16 cellular contexts compared by ENCODE assay signal in the genomic region with DNA sequence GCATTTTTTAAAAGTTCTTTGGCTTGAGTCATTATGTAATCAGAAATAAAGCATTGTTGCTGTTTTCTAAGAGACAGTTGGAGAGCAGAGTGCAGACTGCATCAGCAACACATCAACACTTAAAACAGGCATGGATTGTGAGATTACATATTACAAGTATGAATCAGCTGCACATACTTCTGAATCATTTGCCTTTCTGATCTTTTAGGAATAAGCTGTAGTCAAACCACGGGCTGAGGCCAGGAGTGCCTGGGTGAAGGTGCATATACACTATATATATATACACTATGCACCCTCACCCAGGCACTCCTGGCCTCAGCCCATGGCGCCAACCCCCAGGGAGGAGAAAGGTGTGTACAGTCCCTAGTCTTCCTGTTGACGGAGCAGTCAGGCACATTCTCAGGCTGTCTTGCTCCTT. TPM values are rescaled to one million over a fixed set of nuclear protein-coding genes. Genes with fewer than 3 reads are reported as not detected.
DNase-seq lines count a peak whose midpoint lies in the region; ATAC-seq, FAIRE-seq and TF ChIP-seq lines count a peak whose summit lies in the region.
"Had no signal": no experiment of that assay in that cellular context is flagged by ENCODE, and none has a peak within 500 bp of the region (broad histone marks: within the 10 kb centered on the region; RNA-seq: fewer than 3 reads in every experiment).

No MANE protein-coding gene starts in this region.

- H3K4me3 ChIP-seq in astrocyte (ENCODE audit: insufficient read depth, low read depth, low read length), result no peak overlapping the region
- H3K4me3 ChIP-seq: mucosa of descending colon had no signal

- CTCF ChIA-PET in HEK293T (lab: Yijun Ruan, JAX), result no interaction called here

- in situ Hi-C loops in ACHN (cut with HindIII; ENCODE audit: low pct_ligation_motif_present, low pct_unique_long_range_greater_than_20kb, low sequenced_read_pairs), result no loop called here

- ATAC-seq in omental fat pad (ENCODE audit: low FRiP score), result no peak
- ATAC-seq: effector memory CD8-positive, alpha-beta T cell; mucosa of descending colon had no signal

- peak; percentile 20 for DNase-seq in AG09319 (ENCODE audit: extremely low read depth, low read depth)
- DNase-seq in HPDE6-E6E7 (ENCODE audit: extremely low spot score), result peak; percentile 3
- DNase-seq in astrocyte (ENCODE audit: low read depth), result peak; percentile 27
- DNase-seq in kidney glomerular epithelial cell (lab: John Stamatoyannopoulos, UW), result peak; percentile 6
- DNase-seq in omental fat pad (ENCODE audit: low spot score), result no peak
- no peak for DNase-seq in dermis blood vessel endothelial cell
- no peak for DNase-seq in ACHN
- DNase-seq in HEK293T (ENCODE audit: extremely low spot score), result no peak
- DNase-seq: activated gamma-delta T cell; DMS53; effector memory CD8-positive, alpha-beta T cell; mucosa of descending colon; NCI-H1092; NCI-H2171 had no signal

- FAIRE-seq in astrocyte (lab: Jason Lieb, UNC), result no peak

- H3K27me3 ChIP-seq in astrocyte (ENCODE audit: insufficient read depth, low read length), result no peaks in the 10 kb centered on the region

- no peak overlapping the region for H3K4me3 Mint-ChIP-seq in astrocyte (ENCODE audit: unreplicated experiment)
- H3K4me3 Mint-ChIP-seq: effector memory CD8-positive, alpha-beta T cell had no signal

- H3K36me3 Mint-ChIP-seq in astrocyte (ENCODE audit: low read depth, unreplicated experiment), result no peaks in the 10 kb centered on the region

- peaks cover 4% of the 10 kb centered on the region for H3K4me1 Mint-ChIP-seq in astrocyte (ENCODE audit: low read depth, unreplicated experiment)

- POLR2A ChIA-PET in HEK293T (lab: Yijun Ruan, JAX), result no interaction called here

- no peaks in the 10 kb centered on the region for H3K36me3 ChIP-seq in astrocyte (ENCODE audit: insufficient read depth, low read length)

- no peak overlapping the region for H3K27ac ChIP-seq in astrocyte (ENCODE audit: low read depth, low read length)

- TF ChIP-seq CTCF in AG09319 (IDR thresholded peaks at IDR 0.05; ENCODE audit: low read depth, low read length) (no peak), astrocyte (IDR thresholded peaks at IDR 0.05; ENCODE audit: insufficient read depth, low read depth, low read length) (no peak), omental fat pad (IDR thresholded peaks at IDR 0.05) (no peak)

- H3K27me3 Mint-ChIP-seq in astrocyte (ENCODE audit: low read depth, unreplicated experiment), result peaks cover 12% of the 10 kb centered on the region

- H4K20me1 ChIP-seq in astrocyte (ENCODE audit: insufficient read depth, low read length), result no peaks in the 10 kb centered on the region

- no peak overlapping the region for H3K4me2 ChIP-seq in astrocyte (ENCODE audit: low read length)

- H3K27ac Mint-ChIP-seq in astrocyte (ENCODE audit: unreplicated experiment), result no peak overlapping the region
- H3K27ac Mint-ChIP-seq: effector memory CD8-positive, alpha-beta T cell had no signal

- no peak overlapping the region for H2AFZ ChIP-seq in astrocyte (ENCODE audit: low read depth, low read length)

- H3K4me1 ChIP-seq in astrocyte (ENCODE audit: insufficient read depth, low read length), result no peaks in the 10 kb centered on the region

- H3K79me2 ChIP-seq in astrocyte (ENCODE audit: insufficient read depth, low read length), result no peaks in the 10 kb centered on the region

- H3K9me3 Mint-ChIP-seq in astrocyte (ENCODE audit: unreplicated experiment), result peaks cover 3% of the 10 kb centered on the region
- H3K9me3 Mint-ChIP-seq: effector memory CD8-positive, alpha-beta T cell had no signal

- H3K9me3 ChIP-seq in astrocyte (ENCODE audit: insufficient read depth, low read depth, low read length), result no peaks in the 10 kb centered on the region
- H3K9me3 ChIP-seq: mucosa of descending colon had no signal

- no peak overlapping the region for H3K9ac ChIP-seq in astrocyte (ENCODE audit: low read length)

TF ChIP-seq in HEK293T, 16 proteins besides CTCF, POLR2A, EP300 and RAD21:
- TF ChIP-seq FOXM1 (IDR thresholded peaks at IDR 0.05; ENCODE audit: borderline replicate concordance), result no peak
- TF ChIP-seq SP1 (IDR thresholded peaks at IDR 0.05), result no peak
- TF ChIP-seq BHLHE40 (IDR thresholded peaks at IDR 0.05; ENCODE audit: borderline replicate concordance), result no peak
- TF ChIP-seq NFRKB (IDR thresholded peaks at IDR 0.05), result no peak
- no peak for TF ChIP-seq L3MBTL2 (conservative IDR thresholded peaks at IDR 0.05)
- TF ChIP-seq ZNF384 (IDR thresholded peaks at IDR 0.05), result no peak
- no peak for TF ChIP-seq FOXK2 (IDR thresholded peaks at IDR 0.05)
- TF ChIP-seq SUZ12 (IDR thresholded peaks at IDR 0.05), result no peak
- TF ChIP-seq HDGF (IDR thresholded peaks at IDR 0.05; ENCODE audit: borderline replicate concordance), result no peak
- TF ChIP-seq FOXA1 (IDR thresholded peaks at IDR 0.05), result no peak
- no peak for TF ChIP-seq LEF1 (IDR thresholded peaks at IDR 0.05; ENCODE audit: borderline replicate concordance)
- TF ChIP-seq CTBP1 (IDR thresholded peaks at IDR 0.05; ENCODE audit: borderline replicate concordance), result no peak
- no peak for TF ChIP-seq TARDBP (IDR thresholded peaks at IDR 0.05)
- no peak for TF ChIP-seq ARNT (IDR thresholded peaks at IDR 0.05)
- TF ChIP-seq, protein P1, sequence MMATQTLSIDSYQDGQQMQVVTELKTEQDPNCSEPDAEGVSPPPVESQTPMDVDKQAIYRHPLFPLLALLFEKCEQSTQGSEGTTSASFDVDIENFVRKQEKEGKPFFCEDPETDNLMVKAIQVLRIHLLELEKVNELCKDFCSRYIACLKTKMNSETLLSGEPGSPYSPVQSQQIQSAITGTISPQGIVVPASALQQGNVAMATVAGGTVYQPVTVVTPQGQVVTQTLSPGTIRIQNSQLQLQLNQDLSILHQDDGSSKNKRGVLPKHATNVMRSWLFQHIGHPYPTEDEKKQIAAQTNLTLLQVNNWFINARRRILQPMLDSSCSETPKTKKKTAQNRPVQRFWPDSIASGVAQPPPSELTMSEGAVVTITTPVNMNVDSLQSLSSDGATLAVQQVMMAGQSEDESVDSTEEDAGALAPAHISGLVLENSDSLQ (IDR thresholded peaks at IDR 0.05), result no peak

RNA-seq across cellular contexts. Expression of a gene that starts 52.4 kb away (rescaled TPM):
- total RNA-seq in astrocyte (0.25 TPM in 1 of 2 replicates, not detected in the other), omental fat pad (not detected), dermis blood vessel endothelial cell (not detected in 2 replicates)
- total RNA-seq: activated CD8-positive, alpha-beta memory T cell treated with anti-CD3 and anti-CD28 coated beads for 36 hours; kidney epithelial cell had no signal

Comparison
In these comparisons a context has a peak if more than half of its experiments do, and no peak if none do; other contexts are left out.
1. DNase-seq: peak in AG09319 (single experiment), HPDE6-E6E7 (single experiment), astrocyte (single experiment) and kidney glomerular epithelial cell (single experiment); none in omental fat pad (single experiment), dermis blood vessel endothelial cell (single experiment), ACHN (single experiment) and HEK293T (single experiment).